ENCODE assay signal across 23 cellular contexts in genomic region chr21:45499970-45500575, GRCh38. TPM values are rescaled to one million over a fixed set of nuclear protein-coding genes. Genes with fewer than 3 reads are reported as not detected.
DNase-seq lines count a peak whose midpoint lies in the region; ATAC-seq and TF ChIP-seq lines count a peak whose summit lies in the region.
"Had no signal": no experiment of that assay in that cellular context is flagged by ENCODE, and none has a peak within 500 bp of the region (broad histone marks: within the 10 kb centered on the region; RNA-seq: fewer than 3 reads in every experiment).

No MANE protein-coding gene starts in this region.

- no peak for TF ChIP-seq CTCF in CD8-positive, alpha-beta T cell (IDR thresholded peaks at IDR 0.05)
- TF ChIP-seq CTCF in IMR-90 (conservative IDR thresholded peaks at IDR 0.05; ENCODE audit: low read depth, low read length) (no peak), omental fat pad (IDR thresholded peaks at IDR 0.05) (no peak)

- H3K9ac ChIP-seq in IMR-90 (ENCODE audit: low read depth, low read length) = no peak overlapping the region

- no peaks in the 10 kb centered on the region for H3K27me3 ChIP-seq in CD8-positive, alpha-beta T cell (ENCODE audit: insufficient read depth, low read length)
- no peaks in the 10 kb centered on the region for H3K27me3 ChIP-seq in IMR-90 (ENCODE audit: control insufficient read depth, insufficient read depth, low read length)
- H3K27me3 ChIP-seq: heart left ventricle, SJSA1 had no signal

- no peak overlapping the region for H3K4me3 ChIP-seq in CD8-positive, alpha-beta T cell (ENCODE audit: low read depth, low read length)
- no peak overlapping the region for H3K4me3 ChIP-seq in IMR-90 (ENCODE audit: insufficient read depth, low read depth, low read length)
- H3K4me3 ChIP-seq: heart left ventricle, SJSA1 had no signal

- H3K56ac ChIP-seq in IMR-90 (ENCODE audit: extremely low read depth, insufficient read depth, low read length) = no peak overlapping the region

- peaks cover 2% of the 10 kb centered on the region for H3K9me3 Mint-ChIP-seq in CD8-positive, alpha-beta T cell
- peaks cover 0 to 2% (median 0%) of the 10 kb centered on the region in 9 donors for H3K9me3 Mint-ChIP-seq in naive thymus-derived CD8-positive, alpha-beta T cell

- no peak for TF ChIP-seq POLR2A in IMR-90 (IDR thresholded peaks at IDR 0.05; ENCODE audit: low read depth, low read length)

- intact Hi-C loops in CD8-positive, alpha-beta T cell (cut with DNase I, micrococcal nuclease) = no loop called here
- intact Hi-C loops in IMR-90 (cut with micrococcal nuclease) = no loop called here
- intact Hi-C loops in cardiac septum (cut with DNase I) = no loop called here

- BruUV-seq in IMR-90 (replicated peaks; lab: Mats Ljungman, UMichigan) = no TSS peak

- no peak overlapping the region for H2BK15ac ChIP-seq in IMR-90 (ENCODE audit: low read depth, low read length)

- ATAC-seq in CD8-positive, alpha-beta T cell = no peak
- ATAC-seq in IMR-90 (ENCODE audit: low read depth) (no peak), omental fat pad (ENCODE audit: low FRiP score) (no peak), GM21528 (IDR thresholded peaks at IDR 0.05; ENCODE audit: low FRiP score, unreplicated experiment) (no peak)
- ATAC-seq in naive thymus-derived CD8-positive, alpha-beta T cell = no peak
- ATAC-seq: heart left ventricle, Panc1, T-cell had no signal

- H4K8ac ChIP-seq in IMR-90 (ENCODE audit: low read depth in 2 of 2, low read length in 2 of 2) = no peak overlapping the region

- no peak overlapping the region for H2AK5ac ChIP-seq in IMR-90 (ENCODE audit: low read depth, low read length)

- no peak overlapping the region for H2BK120ac ChIP-seq in IMR-90 (ENCODE audit: low read depth, low read length)

- WGBS in IMR-90 (ENCODE audit: extremely low coverage in 2 of 2, insufficient read length in 1 of 2), 2 experiments = 81% methylated on average over 5 of the region's 6 CpGs; no CpG with 5 or more reads in 1 of the 2 experiments

- no peak overlapping the region for H3K4me3 Mint-ChIP-seq in CD8-positive, alpha-beta T cell
- no peak overlapping the region for H3K4me3 Mint-ChIP-seq in naive thymus-derived CD8-positive, alpha-beta T cell
- H3K4me3 Mint-ChIP-seq: activated CD8-positive, alpha-beta memory T cell treated with anti-CD3 and anti-CD28 coated beads, Interleukin-2, amount 10 ng/mL, durations not matched to agents 7 days and 5 days; mesothelial cell of epicardium; nephron; T-cell had no signal

- H3K14ac ChIP-seq in IMR-90 (replicated peaks; ENCODE audit: low read depth, low read length) = no peak overlapping the region

- CTCF ChIA-PET in CD8-positive, alpha-beta T cell (lab: Charles Lee) = no interaction called here
- CTCF ChIA-PET in IMR-90 (lab: Yijun Ruan, JAX) = no interaction called here

- no peak overlapping the region for H3K27ac ChIP-seq in CD8-positive, alpha-beta T cell (ENCODE audit: low read depth, low read length)
- no peak overlapping the region for H3K27ac ChIP-seq in IMR-90 (ENCODE audit: insufficient read depth, low read length)
- H3K27ac ChIP-seq: heart left ventricle, SJSA1 had no signal

- H2BK20ac ChIP-seq in IMR-90 (ENCODE audit: low read depth, low read length) = no peak overlapping the region

- H3K27ac Mint-ChIP-seq in CD8-positive, alpha-beta T cell = peak overlapping the region; percentile 41
- peak overlapping the region in 6 of 10 donors; percentile 0 to 81 (median 34) for H3K27ac Mint-ChIP-seq in naive thymus-derived CD8-positive, alpha-beta T cell
- H3K27ac Mint-ChIP-seq: activated CD8-positive, alpha-beta memory T cell treated with anti-CD3 and anti-CD28 coated beads, Interleukin-2, amount 10 ng/mL, durations not matched to agents 7 days and 5 days; activated T-helper 2 cell treated with anti-CD3 and anti-CD28 coated beads, Interferon-gamma antibody, Interleukin-2, Interleukin-4, amounts not matched to agents 10 μg/mL and 5 μg/mL and 100 μg/mL, durations not matched to agents 14 hours and 24 hours and 36 hours; mesothelial cell of epicardium; nephron had no signal

- peaks cover 6% of the 10 kb centered on the region for H3K4me1 Mint-ChIP-seq in CD8-positive, alpha-beta T cell (ENCODE audit: low read depth)
- peaks cover 0 to 15% (median 10%) of the 10 kb centered on the region in 4 donors for H3K4me1 Mint-ChIP-seq in naive thymus-derived CD8-positive, alpha-beta T cell
- H3K4me1 Mint-ChIP-seq: mesothelial cell of epicardium, nephron had no signal

- TF ChIP-seq RAD21 in IMR-90 (IDR thresholded peaks at IDR 0.05; ENCODE audit: low read length) = no peak

- no peak overlapping the region for H2AK9ac ChIP-seq in IMR-90 (replicated peaks; ENCODE audit: low read depth, low read length, poor library complexity)

- no peak overlapping the region for H4K91ac ChIP-seq in IMR-90 (ENCODE audit: insufficient read depth, low read depth, low read length)

- H4K20me1 ChIP-seq in IMR-90 (ENCODE audit: insufficient read depth, low read length) = no peaks in the 10 kb centered on the region

- POLR2A ChIA-PET in CD8-positive, alpha-beta T cell (lab: Charles Lee) = no interaction called here
- POLR2A ChIA-PET in IMR-90 (lab: Charles Lee; ENCODE audit: unreplicated experiment) = no interaction called here
- POLR2A ChIA-PET in naive thymus-derived CD8-positive, alpha-beta T cell (lab: Charles Lee) = no interaction called here

- H3K36me3 ChIP-seq in CD8-positive, alpha-beta T cell (ENCODE audit: insufficient read depth, low read length) = no peaks in the 10 kb centered on the region
- H3K36me3 ChIP-seq in IMR-90 (ENCODE audit: control insufficient read depth, insufficient read depth, low read length) = peaks cover 53% of the 10 kb centered on the region
- H3K36me3 ChIP-seq: SJSA1 had no signal

- dilution Hi-C loops in IMR-90 (cut with HindIII; ENCODE audit: low sequenced_read_pairs, unreplicated experiment) = no loop called here

- no peak overlapping the region for H4K5ac ChIP-seq in IMR-90 (ENCODE audit: low read depth, low read length)

- peak in 1 of 7 experiments; percentile 8 for DNase-seq in CD8-positive, alpha-beta T cell
- no peak for DNase-seq in IMR-90
- DNase-seq in cardiac septum (ENCODE audit: low spot score) = peak; percentile 49
- peak in 1 of 10 donors; percentile 24 for DNase-seq in naive thymus-derived CD8-positive, alpha-beta T cell
- DNase-seq in putamen (ENCODE audit: low spot score) = no peak
- DNase-seq in omental fat pad (ENCODE audit: low spot score) = no peak
- DNase-seq in EL = no peak
- DNase-seq: activated CD8-positive, alpha-beta memory T cell treated with anti-CD3 and anti-CD28 coated beads, Interleukin-2, amount 10 ng/mL, durations not matched to agents 7 days and 5 days; effector CD4-positive, alpha-beta T cell; foreskin fibroblast; GOT3; NCI-H1694; NCI-H2171 treated with DMSO at 0.1 percent for 48 hours; NCI-H524; T-cell; trophoblast cell had no signal

- H3K27me3 Mint-ChIP-seq in CD8-positive, alpha-beta T cell (ENCODE audit: low read depth) = no peaks in the 10 kb centered on the region
- no peaks in the 10 kb centered on the region for H3K27me3 Mint-ChIP-seq in naive thymus-derived CD8-positive, alpha-beta T cell
- H3K27me3 Mint-ChIP-seq: activated CD8-positive, alpha-beta memory T cell treated with anti-CD3 and anti-CD28 coated beads, Interleukin-2, amount 10 ng/mL, durations not matched to agents 7 days and 5 days; T-cell had no signal

- peaks cover 16% of the 10 kb centered on the region for H3K36me3 Mint-ChIP-seq in CD8-positive, alpha-beta T cell
- peaks cover 0 to 5% (median 2%) of the 10 kb centered on the region in 3 donors for H3K36me3 Mint-ChIP-seq in naive thymus-derived CD8-positive, alpha-beta T cell
- H3K36me3 Mint-ChIP-seq: activated CD8-positive, alpha-beta memory T cell treated with anti-CD3 and anti-CD28 coated beads, Interleukin-2, amount 10 ng/mL, durations not matched to agents 7 days and 5 days had no signal

- no peak overlapping the region for H2AFZ ChIP-seq in IMR-90 (replicated peaks; ENCODE audit: low read length, poor library complexity)

- peak overlapping the region; percentile 65 for H2BK5ac ChIP-seq in IMR-90 (ENCODE audit: low read depth, low read length, poor library complexity, severe bottlenecking)

- H3K23ac ChIP-seq in IMR-90 (ENCODE audit: low read depth, low read length) = no peak overlapping the region

- no peaks in the 10 kb centered on the region for H3K9me3 ChIP-seq in CD8-positive, alpha-beta T cell (ENCODE audit: low read length)
- no peaks in the 10 kb centered on the region for H3K9me3 ChIP-seq in IMR-90 (ENCODE audit: control insufficient read depth, insufficient read depth, low read length)
- H3K9me3 ChIP-seq: heart left ventricle, SJSA1 had no signal

- H3K4me2 ChIP-seq in IMR-90 (ENCODE audit: low read depth, low read length) = no peak overlapping the region

- H3K79me1 ChIP-seq in IMR-90 (ENCODE audit: low read depth in 1 of 2, low read length in 2 of 2) = peaks cover 0 to 8% of the 10 kb centered on the region in 2 experiments; a peak in 1 of 4 replicates

- H3K4me1 ChIP-seq in CD8-positive, alpha-beta T cell (ENCODE audit: insufficient read depth, low read length) = no peaks in the 10 kb centered on the region
- H3K4me1 ChIP-seq in IMR-90 (ENCODE audit: control insufficient read depth, insufficient read depth, low read length) = no peaks in the 10 kb centered on the region
- H3K4me1 ChIP-seq: heart left ventricle, SJSA1 had no signal

- H3K4ac ChIP-seq in IMR-90 (ENCODE audit: low read depth, low read length) = no peak overlapping the region

- no peak overlapping the region for H3K18ac ChIP-seq in IMR-90 (ENCODE audit: low read depth, low read length)

- peaks cover 6% of the 10 kb centered on the region for H3K9me1 ChIP-seq in IMR-90 (ENCODE audit: insufficient read depth, low read length)

- in situ Hi-C loops in IMR-90 (cut with MboI; ENCODE audit: low sequenced_read_pairs) = no loop called here

TF ChIP-seq in IMR-90, 13 proteins besides CTCF, POLR2A, EP300 and RAD21 (continues in another document):
- TF ChIP-seq RFX5 (IDR thresholded peaks at IDR 0.05; ENCODE audit: low read depth, low read length) (no peak), MXI1 (IDR thresholded peaks at IDR 0.05; ENCODE audit: borderline replicate concordance, low read depth, low read length) (no peak), SMC3 (IDR thresholded peaks at IDR 0.05; ENCODE audit: low read depth, low read length) (no peak), CHD1 (IDR thresholded peaks at IDR 0.05; ENCODE audit: low read depth, low read length) (no peak), FOS (IDR thresholded peaks at IDR 0.05; ENCODE audit: low read depth, low read length) (no peak)

RNA-seq across cellular contexts. Expression of gene SLC19A1, which starts 42.2 kb away (rescaled TPM):
- total RNA-seq in CD8-positive, alpha-beta T cell = 1 to 10 TPM; 8.8 to 9.0 TPM
- 2.2 and 3.3 TPM in 2 replicates for total RNA-seq in IMR-90 (2012; rRNA removed)
- 16.2 and 22.6 TPM in 2 replicates for polyA plus RNA-seq in IMR-90 (2012; rRNA removed)
- 5.3 and 15.6 TPM in 2 replicates for polyA plus RNA-seq in IMR-90 (2012; cell fraction: cytosol; rRNA removed)
- 8.6 and 25.8 TPM in 2 replicates for polyA plus RNA-seq in IMR-90 (2012; cell fraction: nucleus; rRNA removed; ENCODE audit: low replicate concordance)
- 2.7 TPM for total RNA-seq in cardiac septum
- total RNA-seq in naive thymus-derived CD8-positive, alpha-beta T cell = 10 to 100 TPM; 10.2 to 14.4 TPM
- polyA plus RNA-seq in naive thymus-derived CD8-positive, alpha-beta T cell = 10 to 100 TPM in 1 of 3 donors, 1 to 10 TPM in 2; 4.6 to 12.1 (median 9.3) TPM
- total RNA-seq in omental fat pad = 10 to 100 TPM in 3 of 4 donors, 1 to 10 TPM in 1; 5.8 to 18.6 (median 14.6) TPM
